In genomic region chr15:31488437-31489204, GRCh38 we compare ENCODE assay signal across 8 cellular contexts.
DNase-seq lines count a peak whose midpoint lies in the region; ATAC-seq and TF ChIP-seq lines count a peak whose summit lies in the region.

No MANE protein-coding gene starts in this region.

- peak; percentile 78 to 90 (median 84) for TF ChIP-seq CTCF in HCT116 (IDR thresholded peaks at IDR 0.05 in 2 of 3, conservative IDR thresholded peaks at IDR 0.05 in 1 of 3; ENCODE audit: borderline replicate concordance in 1 of 3, insufficient read depth in 1 of 3, low read depth in 2 of 3, low read length in 2 of 3)
- peak; percentile 98 for TF ChIP-seq CTCF in chondrocyte (IDR thresholded peaks at IDR 0.05)
- TF ChIP-seq CTCF in kidney epithelial cell (IDR thresholded peaks at IDR 0.05; ENCODE audit: insufficient read depth, low read length, poor library complexity, severe bottlenecking), result peak; percentile 86

- peak overlapping the region; percentile 68 for H3K4me2 ChIP-seq in HCT116 (ENCODE audit: low read length)

- peaks cover 21% of the 10 kb centered on the region for H3K9me3 Mint-ChIP-seq in chondrocyte (ENCODE audit: low read depth)
- H3K9me3 Mint-ChIP-seq in stimulated activated naive CD8-positive, alpha-beta T cell treated with anti-CD3 and anti-CD28 coated beads, Interleukin-15, amount 100 ng/mL, for 72 hours, result peaks cover 11 to 34% of the 10 kb centered on the region in 2 donors

- RAD21 ChIA-PET in HCT116 (lab: Charles Lee; ENCODE audit: low non-redundant PET in 1 of 2, low total read pairs in 2 of 2, uncharacterized antibody in 2 of 2, unreplicated experiment in 2 of 2), result interaction anchor here (0.6 to 1.8 kb wide), 11 partner anchors 47 to 288 kb away, joined by 3 to 7 read pairs (median 4); no protein-coding TSS in a partner anchor

- peak; percentile 93 for ATAC-seq in HCT116
- ATAC-seq in stimulated activated naive CD8-positive, alpha-beta T cell treated with anti-CD3 and anti-CD28 coated beads, Interleukin-15, amount 100 ng/mL, for 72 hours, result peak; percentile 44

- peak overlapping the region; percentile 47; the same call in 1 of the 2 replicates for H3K27ac ChIP-seq in HCT116 (ENCODE audit: low read depth, low read length)

- H3K4me3 ChIP-seq in HCT116 (replicated peaks in 1 of 2; ENCODE audit: low read depth in 1 of 2, low read length in 2 of 2) (0 out of 4 replicates have a peak overlapping the region, but pooled peaks of 1 of the 2 experiments have one; percentile 9), kidney epithelial cell (ENCODE audit: low read depth, low read length) (no peak overlapping the region)

- no peak for TF ChIP-seq POLR2A in HCT116 (IDR thresholded peaks at IDR 0.05; ENCODE audit: borderline replicate concordance, extremely low read depth, insufficient read depth, insufficient read length)

- no peaks in the 10 kb centered on the region for H3K9me3 ChIP-seq in HCT116 (ENCODE audit: control insufficient read depth in 1 of 2, insufficient read depth in 1 of 2, low read depth in 1 of 2, low read length in 2 of 2)

- H3K9me2 ChIP-seq in HCT116 (ENCODE audit: insufficient read depth), result no peaks in the 10 kb centered on the region

- H3K27me3 ChIP-seq in HCT116 (ENCODE audit: insufficient read depth, low read length), result no peaks in the 10 kb centered on the region
- H3K27me3 ChIP-seq in kidney epithelial cell (ENCODE audit: control insufficient read depth, insufficient read depth, low read length), result peaks cover 30% of the 10 kb centered on the region

- H4K20me1 ChIP-seq in HCT116 (ENCODE audit: insufficient read depth), result no peaks in the 10 kb centered on the region

- H3K36me3 Mint-ChIP-seq in chondrocyte (ENCODE audit: low read depth), result peaks cover 11% of the 10 kb centered on the region

- CTCF ChIA-PET in HCT116 (lab: Charles Lee), result interaction anchor here (0.8 to 3.5 kb wide), 32 partner anchors 9 to 826 kb away, joined by 3 to 35 read pairs (median 5); partner anchors contain the start of gene KLF13

- H3K4me3 Mint-ChIP-seq in chondrocyte (ENCODE audit: unreplicated experiment), result no peak overlapping the region
- peak overlapping the region; percentile 38 to 45 for H3K4me3 Mint-ChIP-seq in stimulated activated naive CD8-positive, alpha-beta T cell treated with anti-CD3 and anti-CD28 coated beads, Interleukin-15, amount 100 ng/mL, for 72 hours

- H3K27ac Mint-ChIP-seq in chondrocyte (ENCODE audit: unreplicated experiment), result peak overlapping the region; percentile 82
- peak overlapping the region in 1 of 2 donors; percentile 48 for H3K27ac Mint-ChIP-seq in stimulated activated naive CD8-positive, alpha-beta T cell treated with anti-CD3 and anti-CD28 coated beads, Interleukin-15, amount 100 ng/mL, for 72 hours

- no TSS peak for BruUV-seq in HCT116 (replicated peaks; lab: Mats Ljungman, UMichigan)

- peaks cover 19 to 21% of the 10 kb centered on the region in 2 experiments for H3K4me1 ChIP-seq in HCT116 (ENCODE audit: control insufficient read depth in 1 of 2, insufficient read depth in 2 of 2, low read length in 2 of 2)

- intact Hi-C loops in HCT116 (cut with micrococcal nuclease), result loop anchor here (1.0 to 10.0 kb wide), 7 partner anchors 49 to 824 kb away; partner anchors contain the start of gene KLF13

- peak overlapping the region; percentile 71 for H2AFZ ChIP-seq in HCT116 (ENCODE audit: low read depth, low read length, poor library complexity, severe bottlenecking)

- H3K79me2 ChIP-seq in HCT116 (ENCODE audit: insufficient read depth, low read length), result no peaks in the 10 kb centered on the region

- POLR2A ChIA-PET in HCT116 (lab: Charles Lee), result no interaction called here

- no peaks in the 10 kb centered on the region for H3K27me3 Mint-ChIP-seq in chondrocyte (ENCODE audit: low read depth)
- no peaks in the 10 kb centered on the region for H3K27me3 Mint-ChIP-seq in stimulated activated naive CD8-positive, alpha-beta T cell treated with anti-CD3 and anti-CD28 coated beads, Interleukin-15, amount 100 ng/mL, for 72 hours

- H3K4me1 Mint-ChIP-seq in chondrocyte (ENCODE audit: low read depth), result peaks cover 26% of the 10 kb centered on the region
- H3K4me1 Mint-ChIP-seq in stimulated activated naive CD8-positive, alpha-beta T cell treated with anti-CD3 and anti-CD28 coated beads, Interleukin-15, amount 100 ng/mL, for 72 hours, result peaks cover 77% of the 10 kb centered on the region

- DNase-seq in EL (peak; percentile 86), HCT116 (ENCODE audit: low read depth, low spot score) (peak; percentile 80), NCI-H1417 treated with DMSO at 0.1 percent for 48 hours (lab: John Stamatoyannopoulos, UW) (peak; percentile 47), T1000 (lab: John Stamatoyannopoulos, UW) (peak; percentile 53), chondrocyte (ENCODE audit: low spot score) (no peak), kidney epithelial cell (ENCODE audit: low read depth) (peak; percentile 41), NCI-H187 (lab: John Stamatoyannopoulos, UW) (no peak)
- DNase-seq in stimulated activated naive CD8-positive, alpha-beta T cell treated with anti-CD3 and anti-CD28 coated beads, Interleukin-15, amount 100 ng/mL, for 72 hours, result peak; percentile 50 to 52

- no peak overlapping the region for H3K9ac ChIP-seq in HCT116 (ENCODE audit: low read length)

- H3K36me3 ChIP-seq in HCT116 (ENCODE audit: control insufficient read depth in 1 of 2, insufficient read depth in 2 of 2, low read length in 2 of 2) (no peaks in the 10 kb centered on the region), kidney epithelial cell (ENCODE audit: control insufficient read depth, insufficient read depth, low read length) (no peaks in the 10 kb centered on the region)

- TF ChIP-seq RAD21 in HCT116 (IDR thresholded peaks at IDR 0.05; ENCODE audit: low read depth), result peak; percentile 77

TF ChIP-seq in HCT116, 20 proteins besides CTCF, POLR2A, EP300 and RAD21:
- TF ChIP-seq SIN3A (IDR thresholded peaks at IDR 0.05; ENCODE audit: low read depth) (no peak), MAX (IDR thresholded peaks at IDR 0.05) (no peak), JUND (IDR thresholded peaks at IDR 0.05) (peak; percentile 65), EGR1 (IDR thresholded peaks at IDR 0.05; ENCODE audit: low read depth) (peak; percentile 98), REST (IDR thresholded peaks at IDR 0.05; ENCODE audit: low read depth) (no peak), SP1 (IDR thresholded peaks at IDR 0.05; ENCODE audit: low read depth) (peak; percentile 45; the same call in 1 of the 2 replicates), FOSL1 (IDR thresholded peaks at IDR 0.05; ENCODE audit: low read depth) (peak; percentile 78)

Comparison
In these comparisons a context has a peak if more than half of its experiments do, and no peak if none do; other contexts are left out.
1. DNase-seq: peak in EL (single experiment), HCT116 (single experiment), NCI-H1417 treated with DMSO at 0.1 percent for 48 hours (single experiment), T1000 (single experiment), kidney epithelial cell (single experiment) and stimulated activated naive CD8-positive, alpha-beta T cell treated with anti-CD3 and anti-CD28 coated beads, Interleukin-15, amount 100 ng/mL, for 72 hours (2 of 2); none in chondrocyte (single experiment) and NCI-H187 (0 of 2).
2. Peak in every context shown above with its lines, with median percentiles within 50 percentile points of each other: CTCF ChIP-seq.